ENCODE assay signal across 9 cellular contexts in the genomic region with DNA sequence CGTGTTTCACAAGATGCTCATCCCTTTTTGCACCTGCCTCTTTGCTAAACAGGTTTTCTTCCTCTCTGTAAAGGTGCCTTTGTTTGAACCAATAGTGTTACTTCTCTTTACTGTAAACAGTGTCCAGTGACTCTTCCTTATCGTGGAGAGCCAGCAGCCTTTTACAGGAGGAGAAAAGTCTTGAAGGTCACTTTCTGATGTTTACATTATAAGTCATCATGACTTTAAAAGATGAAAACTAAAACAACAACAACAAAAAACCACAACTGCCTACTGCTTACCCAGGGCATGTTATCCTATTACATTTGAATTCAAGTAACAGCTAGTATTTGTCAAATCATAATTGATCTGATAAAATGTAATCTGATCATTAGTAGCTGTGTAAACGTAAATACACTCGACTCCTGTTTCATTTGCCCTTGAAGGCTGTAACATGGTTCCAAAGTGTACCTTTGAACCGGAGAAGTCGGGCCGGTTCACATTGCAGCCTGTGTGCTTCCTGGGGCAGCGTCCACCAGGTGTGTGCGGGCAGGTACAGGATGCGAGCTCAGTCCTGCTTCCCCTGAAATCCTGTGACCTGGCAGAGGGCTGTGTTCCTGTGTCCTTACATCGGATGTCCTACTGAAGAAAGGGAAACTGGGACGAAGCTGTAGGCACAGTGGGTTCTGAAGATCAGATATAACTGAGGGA.
DNase-seq lines count a peak whose midpoint lies in the region; ATAC-seq and TF ChIP-seq lines count a peak whose summit lies in the region.
"Had no signal": no experiment of that assay in that cellular context is flagged by ENCODE, and none has a peak within 500 bp of the region (broad histone marks: within the 10 kb centered on the region; RNA-seq: fewer than 3 reads in every experiment).

No MANE protein-coding gene starts in this region.

- H3K4me2 ChIP-seq in IMR-90 (ENCODE audit: low read depth, low read length), result peak overlapping the region; percentile 44

- no peaks in the 10 kb centered on the region for H3K9me3 Mint-ChIP-seq in endothelial cell (ENCODE audit: unreplicated experiment)

- H2AK9ac ChIP-seq in IMR-90 (replicated peaks; ENCODE audit: low read depth, low read length, poor library complexity), result no peak overlapping the region

- peak overlapping the region; percentile 25; the same call in 1 of the 2 replicates for H3K23ac ChIP-seq in IMR-90 (ENCODE audit: low read depth, low read length)

- peaks cover 42% of the 10 kb centered on the region for H3K9me1 ChIP-seq in IMR-90 (ENCODE audit: insufficient read depth, low read length)

- H3K36me3 ChIP-seq in IMR-90 (ENCODE audit: control insufficient read depth, insufficient read depth, low read length), result peaks cover 16% of the 10 kb centered on the region
- H3K36me3 ChIP-seq in subcutaneous abdominal adipose tissue (ENCODE audit: control insufficient read depth in 5 of 5, insufficient read depth in 5 of 5, low read length in 5 of 5), result peaks cover 0 to 3% (median 0%) of the 10 kb centered on the region in 5 donors
- no peaks in the 10 kb centered on the region for H3K36me3 ChIP-seq in psoas muscle (ENCODE audit: insufficient read depth in 1 of 2, low read depth in 1 of 2)

- H3K9ac ChIP-seq in IMR-90 (ENCODE audit: low read depth, low read length) (no peak overlapping the region), subcutaneous abdominal adipose tissue (ENCODE audit: low read length in 5 of 5) (no peak overlapping the region)

- TF ChIP-seq RAD21 in IMR-90 (IDR thresholded peaks at IDR 0.05; ENCODE audit: low read length), result no peak

- ATAC-seq in IMR-90 (ENCODE audit: low read depth), result peak; percentile 11; the same call in 1 of the 2 replicates
- no peak for ATAC-seq in psoas muscle
- ATAC-seq: naive thymus-derived CD4-positive, alpha-beta T cell had no signal

- TF ChIP-seq CTCF in IMR-90 (conservative IDR thresholded peaks at IDR 0.05; ENCODE audit: low read depth, low read length) (no peak), endothelial cell (IDR thresholded peaks at IDR 0.05; ENCODE audit: unreplicated experiment) (no peak), psoas muscle (IDR thresholded peaks at IDR 0.05) (no peak)

- H2AK5ac ChIP-seq in IMR-90 (ENCODE audit: low read depth, low read length), result no peak overlapping the region

- dilution Hi-C loops in IMR-90 (cut with HindIII; ENCODE audit: low sequenced_read_pairs, unreplicated experiment), result no loop called here

- in situ Hi-C loops in IMR-90 (cut with MboI; ENCODE audit: low sequenced_read_pairs), result no loop called here

- H3K4me1 Mint-ChIP-seq in endothelial cell (ENCODE audit: unreplicated experiment), result peaks cover 53% of the 10 kb centered on the region

- H3K4me1 ChIP-seq in IMR-90 (ENCODE audit: control insufficient read depth, insufficient read depth, low read length), result peaks cover 21% of the 10 kb centered on the region
- peaks cover 2 to 62% (median 18%) of the 10 kb centered on the region in 5 donors for H3K4me1 ChIP-seq in subcutaneous abdominal adipose tissue (ENCODE audit: control insufficient read depth in 5 of 5, insufficient read depth in 5 of 5, low read length in 5 of 5)
- peaks cover 6% of the 10 kb centered on the region for H3K4me1 ChIP-seq in psoas muscle

- H3K4me3 ChIP-seq in IMR-90 (ENCODE audit: insufficient read depth, low read depth, low read length) (no peak overlapping the region), subcutaneous abdominal adipose tissue (ENCODE audit: low read depth in 1 of 5, low read length in 5 of 5) (no peak overlapping the region), psoas muscle (no peak overlapping the region)

- peak overlapping the region; percentile 66; the same call in 1 of the 2 replicates for H3K14ac ChIP-seq in IMR-90 (replicated peaks; ENCODE audit: low read depth, low read length)

- H2BK120ac ChIP-seq in IMR-90 (ENCODE audit: low read depth, low read length), result no peak overlapping the region

- H3K27me3 ChIP-seq in IMR-90 (ENCODE audit: control insufficient read depth, insufficient read depth, low read length) (no peaks in the 10 kb centered on the region), subcutaneous abdominal adipose tissue (ENCODE audit: control insufficient read depth in 5 of 5, insufficient read depth in 4 of 5, low read length in 5 of 5) (no peaks in the 10 kb centered on the region), psoas muscle (ENCODE audit: insufficient read depth in 3 of 3, low read length in 2 of 3) (no peaks in the 10 kb centered on the region)

- no peak overlapping the region for H3K56ac ChIP-seq in IMR-90 (ENCODE audit: extremely low read depth, insufficient read depth, low read length)

- CTCF ChIA-PET in IMR-90 (lab: Yijun Ruan, JAX), result interaction anchor here (1.2 kb wide), 1 partner anchor 10 kb away, joined by 3 read pairs; no protein-coding TSS in a partner anchor

- H3K79me1 ChIP-seq in IMR-90 (ENCODE audit: low read depth in 1 of 2, low read length in 2 of 2), result peaks cover 31 to 86% of the 10 kb centered on the region in 2 experiments; a peak in 3 of 4 replicates

- peak overlapping the region; percentile 79 for H3K27ac Mint-ChIP-seq in endothelial cell (ENCODE audit: unreplicated experiment)

- peaks cover 28% of the 10 kb centered on the region for H3K36me3 Mint-ChIP-seq in endothelial cell (ENCODE audit: low read depth, unreplicated experiment)

- H3K27ac ChIP-seq in IMR-90 (ENCODE audit: insufficient read depth, low read length), result no peak overlapping the region
- H3K27ac ChIP-seq in subcutaneous abdominal adipose tissue (ENCODE audit: low read depth, low read length), result peak overlapping the region; percentile 55
- no peak overlapping the region for H3K27ac ChIP-seq in psoas muscle

- no TSS peak for BruUV-seq in IMR-90 (replicated peaks; lab: Mats Ljungman, UMichigan)

- H2BK15ac ChIP-seq in IMR-90 (ENCODE audit: low read depth, low read length), result no peak overlapping the region

- intact Hi-C loops in IMR-90 (cut with micrococcal nuclease), result no loop called here
- intact Hi-C loops in psoas muscle (cut with DNase I), result no loop called here

- H3K4me3 Mint-ChIP-seq in endothelial cell (ENCODE audit: unreplicated experiment), result no peak overlapping the region
- H3K4me3 Mint-ChIP-seq: naive thymus-derived CD4-positive, alpha-beta T cell had no signal

- POLR2A ChIA-PET in IMR-90 (lab: Charles Lee; ENCODE audit: unreplicated experiment), result no interaction called here

- DNase-seq in IMR-90, result peak; percentile 26
- peak; percentile 96 for DNase-seq in NCI-H510A treated with DMSO at 0.1 percent for 48 hours (lab: John Stamatoyannopoulos, UW)
- DNase-seq in endothelial cell (ENCODE audit: low spot score), result no peak
- DNase-seq in psoas muscle, result no peak
- DNase-seq in amygdala (lab: John Stamatoyannopoulos, UW), result no peak
- no peak for DNase-seq in GDM1 (lab: John Stamatoyannopoulos, UW)
- DNase-seq: naive thymus-derived CD4-positive, alpha-beta T cell; T1000 had no signal

- peaks cover 9% of the 10 kb centered on the region for H3K27me3 Mint-ChIP-seq in endothelial cell (ENCODE audit: unreplicated experiment)
- H3K27me3 Mint-ChIP-seq: naive thymus-derived CD4-positive, alpha-beta T cell had no signal

- TF ChIP-seq POLR2A in IMR-90 (IDR thresholded peaks at IDR 0.05; ENCODE audit: low read depth, low read length), result no peak

- 78% methylated on average over 10 of the region's 12 CpGs; no CpG with 5 or more reads in 1 of the 2 experiments for WGBS in IMR-90 (ENCODE audit: extremely low coverage in 2 of 2, insufficient read length in 1 of 2), 2 experiments
- WGBS in psoas muscle, 3 donors, result 42 to 49% (median 47%) methylated on average over 12 of the region's 12 CpGs

- H2AFZ ChIP-seq in IMR-90 (replicated peaks; ENCODE audit: low read length, poor library complexity), result peak overlapping the region; percentile 37

- no peak overlapping the region for H4K91ac ChIP-seq in IMR-90 (ENCODE audit: insufficient read depth, low read depth, low read length)

- H2BK5ac ChIP-seq in IMR-90 (ENCODE audit: low read depth, low read length, poor library complexity, severe bottlenecking), result peak overlapping the region; percentile 35

- 0 out of 4 replicates have a peak overlapping the region, but pooled peaks of 1 of the 2 experiments have one; percentile 9 for H4K8ac ChIP-seq in IMR-90 (ENCODE audit: low read depth in 2 of 2, low read length in 2 of 2)

- H3K4ac ChIP-seq in IMR-90 (ENCODE audit: low read depth, low read length), result no peak overlapping the region

- peaks cover 97% of the 10 kb centered on the region for H4K20me1 ChIP-seq in IMR-90 (ENCODE audit: insufficient read depth, low read length)

- H3K9me3 ChIP-seq in IMR-90 (ENCODE audit: control insufficient read depth, insufficient read depth, low read length) (no peaks in the 10 kb centered on the region), subcutaneous abdominal adipose tissue (ENCODE audit: control insufficient read depth in 5 of 5, low read length in 5 of 5) (no peaks in the 10 kb centered on the region), psoas muscle (no peaks in the 10 kb centered on the region)

- H4K5ac ChIP-seq in IMR-90 (ENCODE audit: low read depth, low read length), result no peak overlapping the region

- no peak overlapping the region; the same call in 1 of the 2 replicates for H3K18ac ChIP-seq in IMR-90 (ENCODE audit: low read depth, low read length)

- no peak overlapping the region for H2BK20ac ChIP-seq in IMR-90 (ENCODE audit: low read depth, low read length)

TF ChIP-seq in IMR-90, 13 proteins besides CTCF, POLR2A, EP300 and RAD21 (continues in another document):
- TF ChIP-seq, protein P1, sequence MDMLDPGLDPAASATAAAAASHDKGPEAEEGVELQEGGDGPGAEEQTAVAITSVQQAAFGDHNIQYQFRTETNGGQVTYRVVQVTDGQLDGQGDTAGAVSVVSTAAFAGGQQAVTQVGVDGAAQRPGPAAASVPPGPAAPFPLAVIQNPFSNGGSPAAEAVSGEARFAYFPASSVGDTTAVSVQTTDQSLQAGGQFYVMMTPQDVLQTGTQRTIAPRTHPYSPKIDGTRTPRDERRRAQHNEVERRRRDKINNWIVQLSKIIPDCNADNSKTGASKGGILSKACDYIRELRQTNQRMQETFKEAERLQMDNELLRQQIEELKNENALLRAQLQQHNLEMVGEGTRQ (IDR thresholded peaks at IDR 0.05; ENCODE audit: low read depth, low read length), result no peak
- TF ChIP-seq RCOR1 (IDR thresholded peaks at IDR 0.05; ENCODE audit: insufficient replicate concordance, low read length), result no peak
- TF ChIP-seq MAFK (IDR thresholded peaks at IDR 0.05; ENCODE audit: low read depth, low read length), result no peak
- TF ChIP-seq SMC3 (IDR thresholded peaks at IDR 0.05; ENCODE audit: low read depth, low read length), result no peak
- TF ChIP-seq, protein P2, sequence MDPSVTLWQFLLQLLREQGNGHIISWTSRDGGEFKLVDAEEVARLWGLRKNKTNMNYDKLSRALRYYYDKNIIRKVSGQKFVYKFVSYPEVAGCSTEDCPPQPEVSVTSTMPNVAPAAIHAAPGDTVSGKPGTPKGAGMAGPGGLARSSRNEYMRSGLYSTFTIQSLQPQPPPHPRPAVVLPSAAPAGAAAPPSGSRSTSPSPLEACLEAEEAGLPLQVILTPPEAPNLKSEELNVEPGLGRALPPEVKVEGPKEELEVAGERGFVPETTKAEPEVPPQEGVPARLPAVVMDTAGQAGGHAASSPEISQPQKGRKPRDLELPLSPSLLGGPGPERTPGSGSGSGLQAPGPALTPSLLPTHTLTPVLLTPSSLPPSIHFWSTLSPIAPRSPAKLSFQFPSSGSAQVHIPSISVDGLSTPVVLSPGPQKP (IDR thresholded peaks at IDR 0.05; ENCODE audit: borderline replicate concordance, low read depth, low read length), result no peak
- no peak for TF ChIP-seq BHLHE40 (IDR thresholded peaks at IDR 0.05; ENCODE audit: low read depth, low read length)

Comparison
In these comparisons a context has a peak if more than half of its experiments do, and no peak if none do; other contexts are left out.
1. DNase-seq: peak in IMR-90 (single experiment) and NCI-H510A treated with DMSO at 0.1 percent for 48 hours (single experiment); none in endothelial cell (single experiment), psoas muscle (0 of 2), amygdala (0 of 56) and GDM1 (single experiment).